In genomic region chr6:159170333-159170672, GRCh38 we compare ENCODE assay signal across 9 cellular contexts. TPM values are rescaled to one million over a fixed set of nuclear protein-coding genes. Genes with fewer than 3 reads are reported as not detected.
DNase-seq lines count a peak whose midpoint lies in the region; ATAC-seq and TF ChIP-seq lines count a peak whose summit lies in the region.
"Had no signal": no experiment of that assay in that cellular context is flagged by ENCODE, and none has a peak within 500 bp of the region (broad histone marks: within the 10 kb centered on the region; RNA-seq: fewer than 3 reads in every experiment).

No MANE protein-coding gene starts in this region.

- H3K4me1 Mint-ChIP-seq in CD4-positive, alpha-beta T cell (ENCODE audit: low read depth), result peaks cover 25% of the 10 kb centered on the region
- H3K4me1 Mint-ChIP-seq in progenitor cell of endocrine pancreas (ENCODE audit: low read depth), result peaks cover 4% of the 10 kb centered on the region

- peaks cover 77% of the 10 kb centered on the region for H3K27me3 ChIP-seq in CD4-positive, alpha-beta T cell (ENCODE audit: control insufficient read depth, insufficient read depth, low read length)
- H3K27me3 ChIP-seq in Panc1 (ENCODE audit: control insufficient read depth, insufficient read depth, low read length) (peaks cover 39% of the 10 kb centered on the region), esophagus muscularis mucosa (peaks cover 0 to 74% (median 2%) of the 10 kb centered on the region in 4 donors)

- no peaks in the 10 kb centered on the region for H3K36me3 Mint-ChIP-seq in CD4-positive, alpha-beta T cell (ENCODE audit: low read depth)
- no peaks in the 10 kb centered on the region for H3K36me3 Mint-ChIP-seq in progenitor cell of endocrine pancreas (ENCODE audit: insufficient read depth)

- TF ChIP-seq POLR2A in esophagus muscularis mucosa (IDR thresholded peaks at IDR 0.05; ENCODE audit: low read depth), result no peak

- no peak overlapping the region for H3K27ac ChIP-seq in CD4-positive, alpha-beta T cell (ENCODE audit: low read depth, low read length)
- H3K27ac ChIP-seq in Panc1 (ENCODE audit: low read length) (no peak overlapping the region), esophagus muscularis mucosa (replicated peaks in 1 of 4) (peak overlapping the region in 2 of 4 donors; percentile 63 to 67), caudate nucleus (ENCODE audit: low read depth, low read length) (no peak overlapping the region)

- 5% methylated on average over 7 of the region's 7 CpGs for WGBS in esophagus muscularis mucosa

- H3K9me3 ChIP-seq in CD4-positive, alpha-beta T cell (ENCODE audit: control insufficient read depth, low read length), result no peaks in the 10 kb centered on the region
- H3K9me3 ChIP-seq in Panc1 (ENCODE audit: control insufficient read depth, insufficient read depth, low read depth, low read length) (no peaks in the 10 kb centered on the region), esophagus muscularis mucosa (no peaks in the 10 kb centered on the region)

- POLR2A ChIA-PET in CD4-positive, alpha-beta T cell (lab: Charles Lee), result no interaction called here
- POLR2A ChIA-PET in Panc1 (lab: Charles Lee), result no interaction called here

- CTCF ChIA-PET in CD4-positive, alpha-beta T cell (lab: Charles Lee), result no interaction called here
- CTCF ChIA-PET in Panc1 (lab: Charles Lee), result no interaction called here

- H3K27ac Mint-ChIP-seq in CD4-positive, alpha-beta T cell, result no peak overlapping the region
- no peak overlapping the region for H3K27ac Mint-ChIP-seq in progenitor cell of endocrine pancreas

- no peak for TF ChIP-seq CTCF in CD4-positive, alpha-beta T cell (IDR thresholded peaks at IDR 0.05)
- TF ChIP-seq CTCF in Panc1 (IDR thresholded peaks at IDR 0.05) (no peak), esophagus muscularis mucosa (IDR thresholded peaks at IDR 0.05) (no peak), progenitor cell of endocrine pancreas (IDR thresholded peaks at IDR 0.05; ENCODE audit: unreplicated experiment) (no peak)

- peak overlapping the region; percentile 25 to 44 for H3K4me3 ChIP-seq in Panc1 (ENCODE audit: low read depth in 2 of 2, low read length in 2 of 2)
- H3K4me3 ChIP-seq in esophagus muscularis mucosa, result peak overlapping the region; percentile 47 to 61 (median 58)

- intact Hi-C loops in CD4-positive, alpha-beta T cell (cut with DNase I, micrococcal nuclease), result loop anchor here in 1 of 2 experiments (5.0 to 10.0 kb wide), 2 partner anchors 1287 to 1364 kb away; no protein-coding TSS in a partner anchor
- intact Hi-C loops in Panc1 (cut with micrococcal nuclease; ENCODE audit: unreplicated experiment) (loop anchor here (2.0 kb wide), 1 partner anchor 484 kb away; no protein-coding TSS in a partner anchor), esophagus muscularis mucosa (cut with DNase I) (no loop called here)

- DNase-seq in CD4-positive, alpha-beta T cell, result no peak
- no peak for DNase-seq in Panc1 (ENCODE audit: low read depth, low spot score)
- no peak for DNase-seq in esophagus muscularis mucosa (ENCODE audit: extremely low spot score)
- DNase-seq in progenitor cell of endocrine pancreas (ENCODE audit: low spot score, unreplicated experiment), result no peak
- no peak for DNase-seq in SHP77 treated with DMSO at 0.1 percent for 48 hours (lab: John Stamatoyannopoulos, UW)
- no peak for DNase-seq in caudate nucleus (lab: John Stamatoyannopoulos, UW)
- no peak for DNase-seq in GDM1 (lab: John Stamatoyannopoulos, UW)
- DNase-seq: NCI-H510A had no signal

- ATAC-seq in CD4-positive, alpha-beta T cell (ENCODE audit: poor library complexity), result no peak
- no peak for ATAC-seq in Panc1
- no peak for ATAC-seq in GM21390 (IDR thresholded peaks at IDR 0.05; ENCODE audit: unreplicated experiment)

- peaks cover 8% of the 10 kb centered on the region for H3K4me1 ChIP-seq in Panc1 (ENCODE audit: control insufficient read depth, insufficient read depth, low read length)
- H3K4me1 ChIP-seq in esophagus muscularis mucosa, result peaks cover 11 to 49% (median 39%) of the 10 kb centered on the region in 4 donors

- no peaks in the 10 kb centered on the region for H3K9me3 Mint-ChIP-seq in CD4-positive, alpha-beta T cell
- H3K9me3 Mint-ChIP-seq in progenitor cell of endocrine pancreas (ENCODE audit: low read depth), result no peaks in the 10 kb centered on the region

- TF ChIP-seq EP300 in esophagus muscularis mucosa (IDR thresholded peaks at IDR 0.05), result no peak

- peaks cover 88% of the 10 kb centered on the region for H3K27me3 Mint-ChIP-seq in CD4-positive, alpha-beta T cell
- H3K27me3 Mint-ChIP-seq in progenitor cell of endocrine pancreas, result peaks cover 90% of the 10 kb centered on the region

- no peaks in the 10 kb centered on the region for H3K36me3 ChIP-seq in Panc1 (ENCODE audit: control insufficient read depth, insufficient read depth, low read length)
- H3K36me3 ChIP-seq in esophagus muscularis mucosa, result no peaks in the 10 kb centered on the region

- H3K4me3 Mint-ChIP-seq in CD4-positive, alpha-beta T cell, result peak overlapping the region; percentile 59
- peak overlapping the region; percentile 65 for H3K4me3 Mint-ChIP-seq in progenitor cell of endocrine pancreas (ENCODE audit: low read depth)

- in situ Hi-C loops in Panc1 (cut with HindIII; ENCODE audit: low pct_unique_long_range_greater_than_20kb, low sequenced_read_pairs), result no loop called here

- BruUV-seq in Panc1 (replicated peaks; lab: Mats Ljungman, UMichigan), result no TSS peak

RNA-seq across cellular contexts. Expression of gene FNDC1, which starts 1.1 kb away (rescaled TPM):
- total RNA-seq in CD4-positive, alpha-beta T cell, result not detected
- total RNA-seq in Panc1 (2021; ENCODE audit: unreplicated experiment), result 0.23 TPM
- polyA plus RNA-seq in Panc1 (2012; ENCODE audit: insufficient read length), result 0.28 TPM
- 10 to 100 TPM in 1 of 4 donors, 1 to 10 TPM in 2, under 1 TPM in 1; 0.84 to 11.2 (median 2.7) TPM for total RNA-seq in esophagus muscularis mucosa
- 0.07 TPM in 1 of 2 replicates, not detected in the other for total RNA-seq in progenitor cell of endocrine pancreas
